8 cellular contexts compared by ENCODE assay signal in the genomic region with DNA sequence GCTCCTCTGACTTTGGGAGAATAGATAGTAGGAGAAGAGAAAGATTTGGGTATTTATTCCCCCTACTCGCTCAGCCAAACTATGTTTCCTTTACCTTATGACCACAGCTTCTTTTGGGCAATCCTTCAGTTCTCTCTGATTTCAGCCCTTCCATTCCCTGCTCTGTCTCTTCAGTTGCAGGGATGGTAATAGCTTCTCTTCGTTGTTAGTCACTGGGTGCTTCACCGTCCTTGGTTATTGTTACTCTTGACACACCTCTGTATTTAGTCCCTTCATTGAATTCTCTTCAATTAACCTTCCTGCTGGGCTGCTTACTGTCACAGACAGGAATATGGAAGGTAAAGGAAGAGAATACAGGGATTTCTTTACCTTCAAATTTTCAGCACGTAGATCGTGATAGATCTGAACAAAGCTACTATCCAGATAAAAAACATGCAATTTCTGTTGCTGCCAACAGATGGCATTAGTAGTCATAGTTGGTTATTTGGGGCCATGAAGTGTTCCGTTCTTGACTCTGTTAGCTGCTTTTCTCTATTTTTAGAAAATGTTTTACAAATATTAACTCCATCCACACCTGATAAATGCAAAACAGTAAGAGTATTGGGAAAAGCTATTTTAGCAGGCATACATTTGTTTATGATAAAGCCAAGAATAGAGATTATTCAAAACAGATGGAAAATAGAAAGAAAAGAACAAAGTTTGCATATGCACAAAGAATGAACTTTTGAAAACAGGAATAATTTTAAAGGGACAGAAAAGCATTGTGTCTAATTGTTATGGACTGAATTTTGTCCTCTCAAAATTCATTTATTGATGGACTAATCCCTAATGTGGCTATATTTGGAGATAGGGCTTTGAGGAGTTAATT. TPM values are rescaled to one million over a fixed set of nuclear protein-coding genes. Genes with fewer than 3 reads are reported as not detected.
DNase-seq lines count a peak whose midpoint lies in the region; ATAC-seq and TF ChIP-seq lines count a peak whose summit lies in the region.

No MANE protein-coding gene starts in this region.

- POLR2A ChIA-PET in activated CD4-positive, alpha-beta memory T cell treated with anti-CD3 and anti-CD28 coated beads for 36 hours (lab: Charles Lee): no interaction called here

- peak overlapping the region; percentile 68 to 82 (median 79) for H3K4me3 Mint-ChIP-seq in brain
- peak overlapping the region; percentile 33 for H3K4me3 Mint-ChIP-seq in stimulated activated memory B cell treated with anti-CD40 and anti-IgM and Interleukin-4, amounts not matched to agents 10 μg/mL and 1 μg/mL and 100 μg/mL, for 72 hours
- H3K4me3 Mint-ChIP-seq in activated CD4-positive, alpha-beta memory T cell treated with anti-CD3 and anti-CD28 coated beads for 36 hours: no peak overlapping the region

- H3K27ac Mint-ChIP-seq in brain: peak overlapping the region; percentile 76 to 94 (median 84)
- peak overlapping the region; percentile 70 for H3K27ac Mint-ChIP-seq in stimulated activated memory B cell treated with anti-CD40 and anti-IgM and Interleukin-4, amounts not matched to agents 10 μg/mL and 1 μg/mL and 100 μg/mL, for 72 hours
- H3K27ac Mint-ChIP-seq in activated CD4-positive, alpha-beta memory T cell treated with anti-CD3 and anti-CD28 coated beads for 36 hours: no peak overlapping the region

- no peaks in the 10 kb centered on the region for H3K9me3 Mint-ChIP-seq in brain
- no peaks in the 10 kb centered on the region for H3K9me3 Mint-ChIP-seq in stimulated activated memory B cell treated with anti-CD40 and anti-IgM and Interleukin-4, amounts not matched to agents 10 μg/mL and 1 μg/mL and 100 μg/mL, for 72 hours
- H3K9me3 Mint-ChIP-seq in activated CD4-positive, alpha-beta memory T cell treated with anti-CD3 and anti-CD28 coated beads for 36 hours: no peaks in the 10 kb centered on the region

- ATAC-seq in GM19351 (IDR thresholded peaks at IDR 0.05; ENCODE audit: unreplicated experiment) (peak; percentile 95), HG03378 (IDR thresholded peaks at IDR 0.05; ENCODE audit: unreplicated experiment) (peak; percentile 98)
- ATAC-seq in stimulated activated memory B cell treated with anti-CD40 and anti-IgM and Interleukin-4, amounts not matched to agents 10 μg/mL and 1 μg/mL and 100 μg/mL, for 72 hours: peak; percentile 61

- H3K36me3 Mint-ChIP-seq in brain: no peaks in the 10 kb centered on the region
- H3K36me3 Mint-ChIP-seq in stimulated activated memory B cell treated with anti-CD40 and anti-IgM and Interleukin-4, amounts not matched to agents 10 μg/mL and 1 μg/mL and 100 μg/mL, for 72 hours: no peaks in the 10 kb centered on the region
- H3K36me3 Mint-ChIP-seq in activated CD4-positive, alpha-beta memory T cell treated with anti-CD3 and anti-CD28 coated beads for 36 hours: no peaks in the 10 kb centered on the region

- CTCF ChIA-PET in activated CD4-positive, alpha-beta memory T cell treated with anti-CD3 and anti-CD28 coated beads for 36 hours (lab: Charles Lee): interaction anchor here (0.6 to 2.1 kb wide), 24 partner anchors 8 to 1991 kb away, joined by 3 to 14 read pairs (median 4); a partner anchor contains a TSS

- peaks cover 34% of the 10 kb centered on the region for H3K4me1 Mint-ChIP-seq in brain
- peaks cover 14% of the 10 kb centered on the region for H3K4me1 Mint-ChIP-seq in stimulated activated memory B cell treated with anti-CD40 and anti-IgM and Interleukin-4, amounts not matched to agents 10 μg/mL and 1 μg/mL and 100 μg/mL, for 72 hours
- peaks cover 6% of the 10 kb centered on the region for H3K4me1 Mint-ChIP-seq in activated CD4-positive, alpha-beta memory T cell treated with anti-CD3 and anti-CD28 coated beads for 36 hours (ENCODE audit: low read depth)

- DNase-seq in DMS114 treated with DMSO at 0.1 percent for 48 hours (lab: John Stamatoyannopoulos, UW; ENCODE audit: unreplicated experiment) (peak; percentile 43), NCI-H446 treated with DMSO at 0.1 percent for 48 hours (lab: John Stamatoyannopoulos, UW) (peak; percentile 43), iPS-NIHi7 (ENCODE audit: extremely low spot score) (peak; percentile 68)
- DNase-seq in activated CD4-positive, alpha-beta memory T cell treated with anti-CD3 and anti-CD28 coated beads for 36 hours: no peak

- no peaks in the 10 kb centered on the region for H3K27me3 Mint-ChIP-seq in brain
- peaks cover 7% of the 10 kb centered on the region for H3K27me3 Mint-ChIP-seq in stimulated activated memory B cell treated with anti-CD40 and anti-IgM and Interleukin-4, amounts not matched to agents 10 μg/mL and 1 μg/mL and 100 μg/mL, for 72 hours
- peaks cover 5% of the 10 kb centered on the region for H3K27me3 Mint-ChIP-seq in activated CD4-positive, alpha-beta memory T cell treated with anti-CD3 and anti-CD28 coated beads for 36 hours

- peak; percentile 72 to 78 for TF ChIP-seq CTCF in brain (conservative IDR thresholded peaks at IDR 0.05)

- intact Hi-C loops in activated CD4-positive, alpha-beta memory T cell treated with anti-CD3 and anti-CD28 coated beads for 36 hours (cut with micrococcal nuclease): loop anchor here (1.0 kb wide), 1 partner anchor 174 kb away; no protein-coding TSS in a partner anchor

RNA-seq across cellular contexts. Expression of a gene that starts 14.0 kb away (rescaled TPM):
- polyA plus RNA-seq in brain (ENCODE audit: insufficient read depth, low read depth, low replicate concordance): not detected
- total RNA-seq in activated CD4-positive, alpha-beta memory T cell treated with anti-CD3 and anti-CD28 coated beads for 36 hours: not detected

RNA-seq across cellular contexts. Expression of a gene that starts 52.1 kb away (rescaled TPM):
- polyA plus RNA-seq in brain (ENCODE audit: insufficient read depth, low read depth, low replicate concordance): 6.3 TPM
- total RNA-seq in activated CD4-positive, alpha-beta memory T cell treated with anti-CD3 and anti-CD28 coated beads for 36 hours: 1 to 10 TPM; 6.9 to 8.3 TPM
